11 cellular contexts compared by ENCODE assay signal in genomic region chr9:136701665-136702048, GRCh38.
A peak's percentile ranks its signal among the peaks of the same experiment; 100 is the strongest.
DNase-seq lines count a peak whose midpoint lies in the region; ATAC-seq and TF ChIP-seq lines count a peak whose summit lies in the region.
"Had no signal": no experiment of that assay in that cellular context is flagged by ENCODE, and none has a peak within 500 bp of the region (broad histone marks: within the 10 kb centered on the region; RNA-seq: fewer than 3 reads in every experiment).

No MANE protein-coding gene starts in this region.

- H3K9ac ChIP-seq in Loucy (ENCODE audit: low read depth, low read length, poor library complexity, severe bottlenecking): no peak overlapping the region

- TF ChIP-seq CTCF in Loucy (conservative IDR thresholded peaks at IDR 0.05; ENCODE audit: low read length): no peak

- H3K36me3 ChIP-seq in Loucy (ENCODE audit: insufficient read depth, low read length): no peaks in the 10 kb centered on the region
- no peaks in the 10 kb centered on the region for H3K36me3 ChIP-seq in effector memory CD4-positive, alpha-beta T cell (ENCODE audit: control insufficient read depth, insufficient read depth, low read length)
- H3K36me3 ChIP-seq: cardiac muscle cell had no signal

- no peaks in the 10 kb centered on the region for H3K36me3 Mint-ChIP-seq in stimulated activated naive CD8-positive, alpha-beta T cell treated with anti-CD3 and anti-CD28 coated beads, Interleukin-15, Interleukin-2, amounts not matched to agents 100 ng/mL and 50 ng/mL, for 24 hours (ENCODE audit: low read depth)

- peaks cover 27% of the 10 kb centered on the region for H3K4me1 Mint-ChIP-seq in stimulated activated naive CD8-positive, alpha-beta T cell treated with anti-CD3 and anti-CD28 coated beads, Interleukin-15, Interleukin-2, amounts not matched to agents 100 ng/mL and 50 ng/mL, for 24 hours (ENCODE audit: low read depth)

- H3K4me3 ChIP-seq in Loucy (ENCODE audit: low read length, poor library complexity, severe bottlenecking): no peak overlapping the region
- H3K4me3 ChIP-seq in effector memory CD4-positive, alpha-beta T cell (ENCODE audit: insufficient read depth, low read depth, low read length, poor library complexity, severe bottlenecking): peak overlapping the region; percentile 43
- H3K4me3 ChIP-seq: cardiac muscle cell had no signal

- H3K4me3 Mint-ChIP-seq in stimulated activated naive CD8-positive, alpha-beta T cell treated with anti-CD3 and anti-CD28 coated beads, Interleukin-15, Interleukin-2, amounts not matched to agents 100 ng/mL and 50 ng/mL, for 24 hours: peak overlapping the region; percentile 83

- no peaks in the 10 kb centered on the region for H3K9me2 ChIP-seq in Loucy (replicated peaks; ENCODE audit: low read depth, low read length)

- H3K79me2 ChIP-seq in Loucy (ENCODE audit: insufficient read depth, low read length): no peaks in the 10 kb centered on the region

- H3K4me1 ChIP-seq in Loucy (ENCODE audit: insufficient read depth, low read length, poor library complexity, severe bottlenecking): no peaks in the 10 kb centered on the region
- H3K4me1 ChIP-seq in effector memory CD4-positive, alpha-beta T cell (ENCODE audit: control insufficient read depth, insufficient read depth, low read length, poor library complexity, severe bottlenecking): peaks cover 13% of the 10 kb centered on the region

- peak overlapping the region; percentile 46 for H3K4me2 ChIP-seq in Loucy (ENCODE audit: low read depth, low read length, poor library complexity, severe bottlenecking)

- DNase-seq in stimulated activated naive CD8-positive, alpha-beta T cell treated with anti-CD3 and anti-CD28 coated beads, Interleukin-15, Interleukin-2, amounts not matched to agents 100 U/mL and 50 U/mL, for 24 hours: no peak
- DNase-seq in effector memory CD4-positive, alpha-beta T cell: no peak
- DNase-seq in NCI-H446 treated with DMSO at 0.1 percent for 48 hours (lab: John Stamatoyannopoulos, UW) (no peak), NCI-H187 (lab: John Stamatoyannopoulos, UW) (no peak), hepatic stellate cell (ENCODE audit: low spot score) (no peak), pons (ENCODE audit: low spot score) (no peak)
- DNase-seq: HCEC 1CT had no signal

- no peak for ATAC-seq in stimulated activated naive CD8-positive, alpha-beta T cell treated with anti-CD3 and anti-CD28 coated beads, Interleukin-15, Interleukin-2, amounts not matched to agents 100 U/mL and 50 U/mL, for 24 hours
- ATAC-seq: SK-N-SH treated with all-trans-retinoic acid at 6 μM for 48 hours had no signal

- no peaks in the 10 kb centered on the region for H3K9me3 Mint-ChIP-seq in stimulated activated naive CD8-positive, alpha-beta T cell treated with anti-CD3 and anti-CD28 coated beads, Interleukin-15, Interleukin-2, amounts not matched to agents 100 ng/mL and 50 ng/mL, for 24 hours

- no peak overlapping the region for H3K27ac ChIP-seq in effector memory CD4-positive, alpha-beta T cell (ENCODE audit: insufficient read depth, low read length, poor library complexity, severe bottlenecking)
- H3K27ac ChIP-seq: cardiac muscle cell had no signal

- H3K27me3 ChIP-seq in Loucy (ENCODE audit: insufficient read depth, low read length, poor library complexity, severe bottlenecking): no peaks in the 10 kb centered on the region
- no peaks in the 10 kb centered on the region for H3K27me3 ChIP-seq in effector memory CD4-positive, alpha-beta T cell (replicated peaks; ENCODE audit: control insufficient read depth, insufficient read depth, low read length, poor library complexity, severe bottlenecking)

- peak overlapping the region; percentile 40 for H3K27ac Mint-ChIP-seq in stimulated activated naive CD8-positive, alpha-beta T cell treated with anti-CD3 and anti-CD28 coated beads, Interleukin-15, Interleukin-2, amounts not matched to agents 100 ng/mL and 50 ng/mL, for 24 hours

- peak overlapping the region; percentile 34; the same call in 1 of the 2 replicates for H2AFZ ChIP-seq in Loucy (ENCODE audit: low read length)

- peaks cover 13% of the 10 kb centered on the region for H3K27me3 Mint-ChIP-seq in stimulated activated naive CD8-positive, alpha-beta T cell treated with anti-CD3 and anti-CD28 coated beads, Interleukin-15, Interleukin-2, amounts not matched to agents 100 ng/mL and 50 ng/mL, for 24 hours

- no peaks in the 10 kb centered on the region for H3F3A ChIP-seq in Loucy (ENCODE audit: low read depth)

- H4K20me1 ChIP-seq in Loucy (ENCODE audit: insufficient read depth, low read length, poor library complexity, severe bottlenecking): no peaks in the 10 kb centered on the region

- no peaks in the 10 kb centered on the region for H3K9me3 ChIP-seq in Loucy (ENCODE audit: insufficient read depth, low read depth, low read length)
- no peaks in the 10 kb centered on the region for H3K9me3 ChIP-seq in effector memory CD4-positive, alpha-beta T cell (ENCODE audit: control insufficient read depth, low read length)
